Comparison of ENCODE assay signal across 8 cellular contexts in the genomic region with DNA sequence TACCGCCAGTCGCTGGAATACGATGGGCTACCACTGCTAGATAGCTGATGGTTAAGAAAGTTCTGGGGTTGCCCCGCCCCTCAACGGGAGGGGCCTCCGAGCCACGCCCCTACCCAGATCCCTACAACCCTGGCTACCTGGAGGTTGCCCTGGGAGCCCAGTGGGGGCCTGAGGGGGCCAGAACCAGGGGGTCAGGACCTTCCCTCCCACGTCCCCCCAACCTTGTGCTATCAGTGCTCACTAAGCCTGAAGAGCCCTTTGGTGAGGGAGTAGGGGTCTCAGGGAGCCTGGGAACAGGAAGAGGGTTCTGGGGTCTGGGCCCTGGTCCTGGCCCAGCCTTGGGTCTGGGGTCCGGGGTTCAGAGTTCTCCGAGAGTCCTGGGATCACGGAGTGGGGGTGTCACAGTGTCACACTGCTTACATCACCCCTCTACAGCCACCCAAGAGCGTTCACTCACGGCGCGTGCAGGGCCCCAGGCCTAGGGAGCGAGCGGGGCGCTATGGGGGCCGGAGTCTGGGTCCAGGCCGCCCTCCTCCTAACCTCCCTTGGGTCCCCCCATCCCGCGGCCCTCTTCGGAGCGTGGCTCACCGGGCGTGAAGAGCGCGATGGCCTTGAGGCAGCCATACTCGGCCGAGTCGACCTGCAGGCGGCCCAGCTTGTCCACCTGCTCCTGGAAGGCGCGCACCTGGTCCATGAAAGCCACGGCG.
A peak's percentile ranks its signal among the peaks of the same experiment; 100 is the strongest.
DNase-seq lines count a peak whose midpoint lies in the region; ATAC-seq and TF ChIP-seq lines count a peak whose summit lies in the region.

No MANE protein-coding gene starts in this region.

- no peak overlapping the region for H3K27ac ChIP-seq in HL-60 (replicated peaks)

- peak overlapping the region; percentile 53 for H3K4me3 ChIP-seq in HL-60 (replicated peaks; ENCODE audit: insufficient read depth, low read length)
- peak overlapping the region; percentile 74 for H3K4me3 ChIP-seq in iPS-11a (ENCODE audit: low read depth, low read length)

- peak; percentile 54 for ATAC-seq in GM18868 (IDR thresholded peaks at IDR 0.05; ENCODE audit: unreplicated experiment)

- TF ChIP-seq CTCF in HL-60 (IDR thresholded peaks at IDR 0.05; ENCODE audit: insufficient read depth, low read length): no peak

- peak; percentile 68 for DNase-seq in 8988T
- DNase-seq in HL-60 (ENCODE audit: low read depth in 1 of 2, low spot score in 1 of 2): no peak
- peak; percentile 24 for DNase-seq in SKM-1 (lab: John Stamatoyannopoulos, UW; ENCODE audit: unreplicated experiment)
- DNase-seq in amniotic epithelial cell (ENCODE audit: low read depth): peak; percentile 47
- peak; percentile 34 to 71 (median 70) for DNase-seq in stimulated activated CD4-positive, alpha-beta T cell treated with anti-CD3 and anti-CD28 coated beads, Interleukin-12 subunit alpha, Interleukin-12 subunit beta, amount 100 ng/mL, for 48 hours (ENCODE audit: low read depth in 2 of 3, low spot score in 1 of 3)
- DNase-seq in NK-92 (lab: John Stamatoyannopoulos, UW; ENCODE audit: unreplicated experiment): no peak

- no peaks in the 10 kb centered on the region for H3K27me3 ChIP-seq in HL-60 (ENCODE audit: insufficient read depth, poor library complexity, severe bottlenecking)

Comparison
In these comparisons a context has a peak if more than half of its experiments do, and no peak if none do; other contexts are left out.
1. DNase-seq: peak in 8988T (single experiment), SKM-1 (single experiment), amniotic epithelial cell (single experiment) and stimulated activated CD4-positive, alpha-beta T cell treated with anti-CD3 and anti-CD28 coated beads, Interleukin-12 subunit alpha, Interleukin-12 subunit beta, amount 100 ng/mL, for 48 hours (3 of 3); none in HL-60 (0 of 2) and NK-92 (single experiment).